Comparison of ENCODE assay signal across 11 cellular contexts in the genomic region with DNA sequence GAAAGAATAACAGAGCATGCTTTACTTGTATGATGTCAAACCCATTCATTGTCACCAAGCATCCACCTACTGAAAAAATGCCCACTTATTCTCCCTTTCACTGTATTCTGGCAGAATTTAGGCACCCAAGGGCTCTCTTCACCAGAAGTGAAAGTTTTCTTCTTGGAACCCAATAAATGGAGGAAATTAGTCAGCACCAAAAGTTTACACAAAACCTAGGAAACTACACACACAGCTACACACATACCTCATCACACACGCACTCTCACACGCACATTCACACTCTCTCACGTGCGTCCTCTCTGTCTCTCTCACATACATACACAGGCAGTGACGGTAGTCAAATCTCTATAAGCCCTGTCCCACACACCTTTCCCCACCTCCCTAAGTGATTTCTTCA. TPM values are rescaled to one million over a fixed set of nuclear protein-coding genes. Genes with fewer than 3 reads are reported as not detected.
DNase-seq lines count a peak whose midpoint lies in the region; ATAC-seq, FAIRE-seq and TF ChIP-seq lines count a peak whose summit lies in the region.
"Had no signal": no experiment of that assay in that cellular context is flagged by ENCODE, and none has a peak within 500 bp of the region (broad histone marks: within the 10 kb centered on the region; RNA-seq: fewer than 3 reads in every experiment).

No MANE protein-coding gene starts in this region.

- H3K4me3 ChIP-seq in bronchial epithelial cell (ENCODE audit: low read depth, low read length) (no peak overlapping the region), Peyer's patch (no peak overlapping the region)
- H3K4me3 ChIP-seq: suprapubic skin had no signal

- H3K27me3 ChIP-seq in bronchial epithelial cell (ENCODE audit: control insufficient read depth, insufficient read depth, low read length) (no peaks in the 10 kb centered on the region), Peyer's patch (no peaks in the 10 kb centered on the region)
- H3K27me3 ChIP-seq: suprapubic skin had no signal

- no peaks in the 10 kb centered on the region for H3K4me1 ChIP-seq in Peyer's patch
- H3K4me1 ChIP-seq: suprapubic skin had no signal

- CTCF ChIA-PET in GM10248 (lab: Yijun Ruan, JAX): interaction anchor here (1.1 to 6.0 kb wide), 7 partner anchors 8 to 304 kb away, joined by 3 to 141 read pairs (median 5); no protein-coding TSS in a partner anchor

- H3K36me3 ChIP-seq in bronchial epithelial cell (ENCODE audit: control insufficient read depth, insufficient read depth, low read length): no peaks in the 10 kb centered on the region
- no peaks in the 10 kb centered on the region for H3K36me3 ChIP-seq in Peyer's patch
- H3K36me3 ChIP-seq: suprapubic skin had no signal

- peak; percentile 79 for ATAC-seq in GM21390 (IDR thresholded peaks at IDR 0.05; ENCODE audit: unreplicated experiment)
- peak; percentile 76 for ATAC-seq in HG03196 (IDR thresholded peaks at IDR 0.05; ENCODE audit: unreplicated experiment)
- ATAC-seq in GM19324 (IDR thresholded peaks at IDR 0.05; ENCODE audit: low FRiP score, unreplicated experiment): no peak
- ATAC-seq: Panc1 had no signal

- TF ChIP-seq POLR2A in GM12891 (IDR thresholded peaks at IDR 0.05; ENCODE audit: low read depth, low read length) (peak; percentile 44; the same call in 1 of the 2 replicates), Peyer's patch (IDR thresholded peaks at IDR 0.05) (no peak)

- DNase-seq in GM12891 (ENCODE audit: insufficient read length, low spot score): no peak
- DNase-seq in bronchial epithelial cell (ENCODE audit: low read depth): no peak
- DNase-seq in Peyer's patch: no peak
- DNase-seq in GM10248 (ENCODE audit: extremely low spot score): no peak
- DNase-seq in A172 (ENCODE audit: low spot score): no peak
- DNase-seq: hippocampal formation had no signal

- FAIRE-seq in GM12891 (lab: Jason Lieb, UNC): peak; percentile 50
- FAIRE-seq in bronchial epithelial cell (lab: Jason Lieb, UNC): peak; percentile 58

- POLR2A ChIA-PET in GM10248 (lab: Yijun Ruan, JAX): interaction anchor here (1.5 to 1.6 kb wide), 2 partner anchors 10 to 35 kb away, joined by 4 to 5 read pairs; no protein-coding TSS in a partner anchor

- TF ChIP-seq CTCF in bronchial epithelial cell (IDR thresholded peaks at IDR 0.05; ENCODE audit: insufficient read depth, low read length, severe bottlenecking) (no peak), Peyer's patch (IDR thresholded peaks at IDR 0.05) (no peak), GM10248 (IDR thresholded peaks at IDR 0.05; ENCODE audit: control extremely low read depth, extremely low read depth, low read depth, missing control alignments) (no peak)

- no peaks in the 10 kb centered on the region for H3K9me3 ChIP-seq in Peyer's patch
- H3K9me3 ChIP-seq: suprapubic skin had no signal

- H3K27ac ChIP-seq in Peyer's patch: no peak overlapping the region
- H3K27ac ChIP-seq: suprapubic skin had no signal

TF ChIP-seq in GM12891, 5 proteins besides CTCF, POLR2A, EP300 and RAD21:
- TF ChIP-seq PAX5 (IDR thresholded peaks at IDR 0.05; ENCODE audit: insufficient read depth, low read length, severe bottlenecking): no peak
- no peak for TF ChIP-seq SPI1 (IDR thresholded peaks at IDR 0.05; ENCODE audit: low read depth, low read length)
- no peak for TF ChIP-seq TAF1 (IDR thresholded peaks at IDR 0.05; ENCODE audit: low read depth, low read length)
- peak; percentile 71 for TF ChIP-seq POLR2AphosphoS5 (IDR thresholded peaks at IDR 0.05; ENCODE audit: low read depth, low read length)
- peak; percentile 43; the same call in 1 of the 2 replicates for TF ChIP-seq POU2F2 (IDR thresholded peaks at IDR 0.05; ENCODE audit: low read depth, low read length)

RNA-seq across cellular contexts. Expression of gene MCOLN2, which starts 37.6 kb away (rescaled TPM):
- polyA plus RNA-seq in GM12891 (2012; ENCODE audit: low read depth, missing spikeins): 59.0 TPM
- total RNA-seq in bronchial epithelial cell (under 0.01 and 0.64 TPM in 2 replicates), Peyer's patch (10 to 100 TPM in 1 of 4 donors, 1 to 10 TPM in 3; 1.7 to 62.7 (median 5.2) TPM)
- total RNA-seq in A172 (2014; rRNA removed; shearing (Covaris generic)): 3.9 and 6.9 TPM in 2 replicates
